11 cellular contexts compared by ENCODE assay signal in genomic region chr15:41796457-41796856, GRCh38. TPM values are rescaled to one million over a fixed set of nuclear protein-coding genes. Genes with fewer than 3 reads are reported as not detected.
DNase-seq lines count a peak whose midpoint lies in the region; ATAC-seq and TF ChIP-seq lines count a peak whose summit lies in the region.
"Had no signal": no experiment of that assay in that cellular context is flagged by ENCODE, and none has a peak within 500 bp of the region (broad histone marks: within the 10 kb centered on the region; RNA-seq: fewer than 3 reads in every experiment).

No MANE protein-coding gene starts in this region.

- H3K4me1 Mint-ChIP-seq in activated CD4-positive, alpha-beta T cell treated with anti-CD3 and anti-CD28 coated beads, Interleukin-2, amount 10 ng/mL, durations not matched to agents 7 days and 5 days: peaks cover 34% of the 10 kb centered on the region
- peaks cover 31% of the 10 kb centered on the region for H3K4me1 Mint-ChIP-seq in activated CD4-positive, alpha-beta T cell treated with anti-CD3 and anti-CD28 coated beads for 36 hours
- H3K4me1 Mint-ChIP-seq in type B pancreatic cell (ENCODE audit: unreplicated experiment): peaks cover 40% of the 10 kb centered on the region

- no peak for DNase-seq in activated CD4-positive, alpha-beta T cell treated with anti-CD3 and anti-CD28 coated beads, Interleukin-2, amount 10 ng/mL, durations not matched to agents 7 days and 5 days
- DNase-seq in activated CD4-positive, alpha-beta T cell treated with anti-CD3 and anti-CD28 coated beads for 36 hours: no peak
- peak; percentile 84 for DNase-seq in dermis blood vessel endothelial cell
- DNase-seq in lung microvascular endothelial cell (ENCODE audit: low read depth in 2 of 2): peak; percentile 30 to 79
- no peak for DNase-seq in type B pancreatic cell (ENCODE audit: extremely low spot score, unreplicated experiment)
- DNase-seq in NCI-H1092 (lab: John Stamatoyannopoulos, UW): no peak
- no peak for DNase-seq in HEK293T (ENCODE audit: extremely low spot score)
- DNase-seq: activated CD4-positive, CD25-positive, alpha-beta regulatory T cell; activated naive CD4-positive, alpha-beta T cell treated with Interleukin-2 at 50 U/mL for 16 hours; NCI-H1092 treated with DMSO at 0.1 percent for 48 hours had no signal

- POLR2A ChIA-PET in activated CD4-positive, alpha-beta T cell treated with anti-CD3 and anti-CD28 coated beads, Interleukin-2, amount 10 ng/mL, durations not matched to agents 7 days and 5 days (lab: Charles Lee): interaction anchor here (0.6 kb wide), 1 partner anchor 8 kb away, joined by 3 read pairs; no protein-coding TSS in a partner anchor
- POLR2A ChIA-PET in activated CD4-positive, alpha-beta T cell treated with anti-CD3 and anti-CD28 coated beads for 36 hours (lab: Charles Lee): no interaction called here
- POLR2A ChIA-PET in HEK293T (lab: Yijun Ruan, JAX): no interaction called here

- ATAC-seq in activated CD4-positive, alpha-beta T cell treated with anti-CD3 and anti-CD28 coated beads for 36 hours: no peak
- ATAC-seq in GM18870 (IDR thresholded peaks at IDR 0.05; ENCODE audit: unreplicated experiment): no peak

- CTCF ChIA-PET in activated CD4-positive, alpha-beta T cell treated with anti-CD3 and anti-CD28 coated beads, Interleukin-2, amount 10 ng/mL, durations not matched to agents 7 days and 5 days (lab: Charles Lee): interaction anchor here (1.2 kb wide), 2 partner anchors 19 to 22 kb away, joined by 3 to 4 read pairs; partner anchors contain the start of gene MAPKBP1
- CTCF ChIA-PET in activated CD4-positive, alpha-beta T cell treated with anti-CD3 and anti-CD28 coated beads for 36 hours (lab: Charles Lee): interaction anchor here (0.9 to 1.5 kb wide), 4 partner anchors 15 to 264 kb away, joined by 3 to 5 read pairs (median 4); partner anchors contain the start of gene MAPKBP1
- CTCF ChIA-PET in HEK293T (lab: Yijun Ruan, JAX): interaction anchor here (0.6 to 0.9 kb wide), 2 partner anchors 16 to 193 kb away, joined by 3 to 4 read pairs; no protein-coding TSS in a partner anchor

- intact Hi-C loops in activated CD4-positive, alpha-beta T cell treated with anti-CD3 and anti-CD28 coated beads for 36 hours (cut with DNase I, micrococcal nuclease): no loop called here

- no peak overlapping the region for H3K4me3 Mint-ChIP-seq in activated CD4-positive, alpha-beta T cell treated with anti-CD3 and anti-CD28 coated beads, Interleukin-2, amount 10 ng/mL, durations not matched to agents 7 days and 5 days
- H3K4me3 Mint-ChIP-seq in activated CD4-positive, alpha-beta T cell treated with anti-CD3 and anti-CD28 coated beads for 36 hours: no peak overlapping the region
- H3K4me3 Mint-ChIP-seq in type B pancreatic cell: no peak overlapping the region

- H3K36me3 Mint-ChIP-seq in activated CD4-positive, alpha-beta T cell treated with anti-CD3 and anti-CD28 coated beads, Interleukin-2, amount 10 ng/mL, durations not matched to agents 7 days and 5 days (ENCODE audit: low read depth): peaks cover 6% of the 10 kb centered on the region
- peaks cover 8% of the 10 kb centered on the region for H3K36me3 Mint-ChIP-seq in activated CD4-positive, alpha-beta T cell treated with anti-CD3 and anti-CD28 coated beads for 36 hours (ENCODE audit: low read depth)
- peaks cover 10% of the 10 kb centered on the region for H3K36me3 Mint-ChIP-seq in type B pancreatic cell

- no peak for TF ChIP-seq CTCF in type B pancreatic cell (conservative IDR thresholded peaks at IDR 0.05)

- no peaks in the 10 kb centered on the region for H3K9me3 Mint-ChIP-seq in activated CD4-positive, alpha-beta T cell treated with anti-CD3 and anti-CD28 coated beads, Interleukin-2, amount 10 ng/mL, durations not matched to agents 7 days and 5 days
- no peaks in the 10 kb centered on the region for H3K9me3 Mint-ChIP-seq in activated CD4-positive, alpha-beta T cell treated with anti-CD3 and anti-CD28 coated beads for 36 hours (ENCODE audit: low read depth)
- no peaks in the 10 kb centered on the region for H3K9me3 Mint-ChIP-seq in type B pancreatic cell

- no peaks in the 10 kb centered on the region for H3K27me3 Mint-ChIP-seq in activated CD4-positive, alpha-beta T cell treated with anti-CD3 and anti-CD28 coated beads, Interleukin-2, amount 10 ng/mL, durations not matched to agents 7 days and 5 days
- H3K27me3 Mint-ChIP-seq in activated CD4-positive, alpha-beta T cell treated with anti-CD3 and anti-CD28 coated beads for 36 hours: no peaks in the 10 kb centered on the region
- H3K27me3 Mint-ChIP-seq in type B pancreatic cell: no peaks in the 10 kb centered on the region

- H3K27ac Mint-ChIP-seq in activated CD4-positive, alpha-beta T cell treated with anti-CD3 and anti-CD28 coated beads, Interleukin-2, amount 10 ng/mL, durations not matched to agents 7 days and 5 days: peak overlapping the region; percentile 21
- H3K27ac Mint-ChIP-seq in activated CD4-positive, alpha-beta T cell treated with anti-CD3 and anti-CD28 coated beads for 36 hours: no peak overlapping the region
- H3K27ac Mint-ChIP-seq in type B pancreatic cell: peak overlapping the region; percentile 72

TF ChIP-seq in HEK293T, 16 proteins besides CTCF, POLR2A, EP300 and RAD21:
- TF ChIP-seq HDGF (IDR thresholded peaks at IDR 0.05; ENCODE audit: borderline replicate concordance) (no peak), TARDBP (IDR thresholded peaks at IDR 0.05) (no peak), SP1 (IDR thresholded peaks at IDR 0.05) (no peak), ELF4 (IDR thresholded peaks at IDR 0.05) (no peak), NFRKB (IDR thresholded peaks at IDR 0.05) (no peak), FOXA1 (IDR thresholded peaks at IDR 0.05) (no peak), ARNT (IDR thresholded peaks at IDR 0.05) (no peak), BHLHE40 (IDR thresholded peaks at IDR 0.05; ENCODE audit: borderline replicate concordance) (no peak), FOXK2 (IDR thresholded peaks at IDR 0.05) (no peak), PKNOX1 (IDR thresholded peaks at IDR 0.05) (no peak), CTBP1 (IDR thresholded peaks at IDR 0.05; ENCODE audit: borderline replicate concordance) (no peak), FOXM1 (IDR thresholded peaks at IDR 0.05; ENCODE audit: borderline replicate concordance) (no peak), ZNF384 (IDR thresholded peaks at IDR 0.05) (no peak), SUZ12 (IDR thresholded peaks at IDR 0.05) (no peak)

RNA-seq across cellular contexts. Expression of gene MAPKBP1, which starts 22.2 kb away (rescaled TPM):
- total RNA-seq in activated CD4-positive, alpha-beta T cell treated with anti-CD3 and anti-CD28 coated beads, Interleukin-2, amount 10 ng/mL, durations not matched to agents 7 days and 5 days: 10 to 100 TPM; 29.8 to 31.2 TPM
- total RNA-seq in activated CD4-positive, alpha-beta T cell treated with anti-CD3 and anti-CD28 coated beads for 36 hours: 10 to 100 TPM; 16.1 to 19.0 TPM
- total RNA-seq in dermis blood vessel endothelial cell: 19.4 and 20.8 TPM in 2 replicates
- total RNA-seq in lung microvascular endothelial cell: 7.1 and 8.5 TPM in 2 replicates
- 21.1 and 34.8 TPM in 2 replicates for total RNA-seq in type B pancreatic cell (ENCODE audit: low replicate concordance)

RNA-seq across cellular contexts. Expression of gene JMJD7, which starts 31.4 kb away (rescaled TPM):
- total RNA-seq in activated CD4-positive, alpha-beta T cell treated with anti-CD3 and anti-CD28 coated beads, Interleukin-2, amount 10 ng/mL, durations not matched to agents 7 days and 5 days: 10 to 100 TPM; 23.9 to 28.4 TPM
- 10 to 100 TPM; 17.1 to 17.6 TPM for total RNA-seq in activated CD4-positive, alpha-beta T cell treated with anti-CD3 and anti-CD28 coated beads for 36 hours
- total RNA-seq in dermis blood vessel endothelial cell (4.1 and 5.3 TPM in 2 replicates), lung microvascular endothelial cell (1.7 and 1.8 TPM in 2 replicates), type B pancreatic cell (ENCODE audit: low replicate concordance) (29.0 and 51.7 TPM in 2 replicates)

RNA-seq across cellular contexts. Expression of gene PLA2G4B, which starts 42.2 kb away (rescaled TPM):
- total RNA-seq in activated CD4-positive, alpha-beta T cell treated with anti-CD3 and anti-CD28 coated beads, Interleukin-2, amount 10 ng/mL, durations not matched to agents 7 days and 5 days: 10 to 100 TPM; 10.5 to 17.0 TPM
- 1 to 10 TPM; 5.0 to 6.9 TPM for total RNA-seq in activated CD4-positive, alpha-beta T cell treated with anti-CD3 and anti-CD28 coated beads for 36 hours
- total RNA-seq in dermis blood vessel endothelial cell (0.23 and 1.0 TPM in 2 replicates), lung microvascular endothelial cell (0.20 and 0.22 TPM in 2 replicates), type B pancreatic cell (ENCODE audit: low replicate concordance) (17.7 and 19.9 TPM in 2 replicates)

Comparison
In these comparisons a context has a peak if more than half of its experiments do, and no peak if none do; other contexts are left out.
1. DNase-seq: peak in dermis blood vessel endothelial cell (single experiment) and lung microvascular endothelial cell (2 of 2); none in activated CD4-positive, alpha-beta T cell treated with anti-CD3 and anti-CD28 coated beads, Interleukin-2, amount 10 ng/mL, durations not matched to agents 7 days and 5 days (single experiment), activated CD4-positive, alpha-beta T cell treated with anti-CD3 and anti-CD28 coated beads for 36 hours (single experiment), type B pancreatic cell (single experiment), NCI-H1092 (single experiment) and HEK293T (single experiment).